35 cellular contexts compared by ENCODE assay signal in genomic region chr1:84918706-84919105, GRCh38. TPM values are rescaled to one million over a fixed set of nuclear protein-coding genes. Genes with fewer than 3 reads are reported as not detected.
"Had no signal": no experiment of that assay in that cellular context is flagged by ENCODE, and none has a peak within 500 bp of the region (broad histone marks: within the 10 kb centered on the region; RNA-seq: fewer than 3 reads in every experiment).

No MANE protein-coding gene starts in this region.

- DNase-seq: activated CD4-positive, alpha-beta memory T cell treated with anti-CD3 and anti-CD28 coated beads, Interleukin-2, amount 10 ng/mL, durations not matched to agents 7 days and 5 days; activated CD4-positive, alpha-beta T cell treated with anti-CD3 and anti-CD28 coated beads for 1 hour; activated CD4-positive, alpha-beta T cell treated with anti-CD3 and anti-CD28 coated beads for 48 hours; activated CD4-positive, CD25-positive, alpha-beta regulatory T cell; activated CD8-positive, alpha-beta memory T cell treated with anti-CD3 and anti-CD28 coated beads for 24 hours; activated CD8-positive, alpha-beta memory T cell treated with anti-CD3 and anti-CD28 coated beads, Interleukin-2, amount 10 ng/mL, durations not matched to agents 7 days and 5 days; activated CD8-positive, alpha-beta memory T cell treated with anti-CD3 and anti-CD28 coated beads, Interleukin-2, amount 50 U/mL, for 48 hours; activated effector memory CD4-positive, alpha-beta T cell treated with Interleukin-2 at 50 U/mL for 16 hours; activated naive CD4-positive, alpha-beta T cell treated with anti-CD3 and anti-CD28 coated beads, Interleukin-2, amount 10 ng/mL, durations not matched to agents 7 days and 5 days; activated naive CD8-positive, alpha-beta T cell treated with anti-CD3 and anti-CD28 coated beads, Interleukin-2, amount 50 U/mL, for 24 hours; activated T-cell treated with anti-CD3 and anti-CD28 coated beads, Interleukin-2, amount 50 U/mL, for 48 hours; aorta; brain microvascular endothelial cell; central memory CD4-positive, alpha-beta T cell; Kasumi-1; KG1; MG63; NCI-H1048; NCI-H1105 treated with DMSO at 0.1 percent for 48 hours; NCI-H1436; NCI-H1694; NCI-H1930; NCI-H2081 treated with DMSO at 0.1 percent for 48 hours; NCI-H345; NCI-H524 treated with DMSO at 0.1 percent for 48 hours; RPMI8226; SHP77 treated with DMSO at 0.1 percent for 48 hours; SW 1271; T-helper 1 cell; T-helper 2 cell; T-helper 9 cell had no signal

- H3K4me1 Mint-ChIP-seq: activated CD4-positive, alpha-beta memory T cell treated with anti-CD3 and anti-CD28 coated beads, Interleukin-2, amount 10 ng/mL, durations not matched to agents 7 days and 5 days; activated CD8-positive, alpha-beta memory T cell treated with anti-CD3 and anti-CD28 coated beads, Interleukin-2, amount 10 ng/mL, durations not matched to agents 7 days and 5 days; activated naive CD4-positive, alpha-beta T cell treated with anti-CD3 and anti-CD28 coated beads, Interleukin-2, amount 10 ng/mL, durations not matched to agents 7 days and 5 days had no signal

- H3K4me1 ChIP-seq: SJSA1 had no signal

- H3K4me3 Mint-ChIP-seq: activated CD4-positive, alpha-beta memory T cell treated with anti-CD3 and anti-CD28 coated beads, Interleukin-2, amount 10 ng/mL, durations not matched to agents 7 days and 5 days; activated CD8-positive, alpha-beta memory T cell treated with anti-CD3 and anti-CD28 coated beads, Interleukin-2, amount 10 ng/mL, durations not matched to agents 7 days and 5 days; activated naive CD4-positive, alpha-beta T cell treated with anti-CD3 and anti-CD28 coated beads, Interleukin-2, amount 10 ng/mL, durations not matched to agents 7 days and 5 days; activated naive CD8-positive, alpha-beta T cell; activated naive CD8-positive, alpha-beta T cell treated with anti-CD3 and anti-CD28 coated beads, Interleukin-2, amount 50 U/mL, for 24 hours had no signal

- H3K27me3 ChIP-seq: brain microvascular endothelial cell, MG63, SJSA1 had no signal

- ATAC-seq: activated CD8-positive, alpha-beta memory T cell treated with anti-CD3 and anti-CD28 coated beads, Interleukin-2, amount 10 ng/mL, durations not matched to agents 7 days and 5 days; activated naive CD8-positive, alpha-beta T cell treated with anti-CD3 and anti-CD28 coated beads, Interleukin-2, amount 50 U/mL, for 24 hours; Panc1 had no signal

- H3K27ac Mint-ChIP-seq: activated CD4-positive, alpha-beta memory T cell treated with anti-CD3 and anti-CD28 coated beads, Interleukin-2, amount 10 ng/mL, durations not matched to agents 7 days and 5 days; activated CD8-positive, alpha-beta memory T cell treated with anti-CD3 and anti-CD28 coated beads, Interleukin-2, amount 10 ng/mL, durations not matched to agents 7 days and 5 days; activated naive CD4-positive, alpha-beta T cell treated with anti-CD3 and anti-CD28 coated beads, Interleukin-2, amount 10 ng/mL, durations not matched to agents 7 days and 5 days; activated naive CD8-positive, alpha-beta T cell; activated naive CD8-positive, alpha-beta T cell treated with anti-CD3 and anti-CD28 coated beads, Interleukin-2, amount 50 U/mL, for 24 hours had no signal

- H3K9me3 ChIP-seq: MG63, SJSA1 had no signal

- H3K9me3 Mint-ChIP-seq: activated CD4-positive, alpha-beta memory T cell treated with anti-CD3 and anti-CD28 coated beads, Interleukin-2, amount 10 ng/mL, durations not matched to agents 7 days and 5 days; activated naive CD4-positive, alpha-beta T cell treated with anti-CD3 and anti-CD28 coated beads, Interleukin-2, amount 10 ng/mL, durations not matched to agents 7 days and 5 days; activated naive CD8-positive, alpha-beta T cell treated with anti-CD3 and anti-CD28 coated beads, Interleukin-2, amount 50 U/mL, for 24 hours had no signal

- H3K27me3 Mint-ChIP-seq: activated naive CD8-positive, alpha-beta T cell; activated naive CD8-positive, alpha-beta T cell treated with anti-CD3 and anti-CD28 coated beads, Interleukin-2, amount 50 U/mL, for 24 hours had no signal

- H3K36me3 Mint-ChIP-seq: activated CD8-positive, alpha-beta memory T cell treated with anti-CD3 and anti-CD28 coated beads, Interleukin-2, amount 10 ng/mL, durations not matched to agents 7 days and 5 days; activated naive CD4-positive, alpha-beta T cell treated with anti-CD3 and anti-CD28 coated beads, Interleukin-2, amount 10 ng/mL, durations not matched to agents 7 days and 5 days; activated naive CD8-positive, alpha-beta T cell had no signal

- H3K27ac ChIP-seq: brain microvascular endothelial cell, SJSA1, VCaP had no signal

- H3K4me3 ChIP-seq: MG63, SJSA1 had no signal

- H3K36me3 ChIP-seq: brain microvascular endothelial cell, MG63, SJSA1 had no signal

RNA-seq across cellular contexts. Expression of gene LPAR3, which starts 25.7 kb away (rescaled TPM):
- total RNA-seq: SJSA1 had no signal
